Comparison of ENCODE assay signal across 22 cellular contexts in the genomic region with DNA sequence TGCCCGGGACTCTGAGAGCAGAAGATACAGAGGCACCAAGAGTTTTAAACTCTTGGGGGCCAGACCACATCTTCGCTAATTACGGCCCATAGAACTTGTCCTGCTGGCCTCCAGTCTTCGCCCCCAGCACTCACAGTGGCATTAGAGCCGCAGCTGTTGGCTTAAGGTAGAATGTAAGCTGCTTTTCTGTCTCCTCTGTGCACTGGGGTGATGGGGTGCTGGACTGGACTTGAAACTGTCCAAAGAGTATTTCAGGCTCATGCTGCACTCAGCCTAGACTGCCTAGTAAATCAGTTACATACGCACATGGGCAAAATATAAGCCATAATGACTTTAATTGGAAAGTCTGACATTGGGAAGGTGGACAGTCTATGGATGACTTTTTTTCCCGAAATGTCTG. TPM values are rescaled to one million over a fixed set of nuclear protein-coding genes. Genes with fewer than 3 reads are reported as not detected.
DNase-seq lines count a peak whose midpoint lies in the region; ATAC-seq, FAIRE-seq and TF ChIP-seq lines count a peak whose summit lies in the region.
"Had no signal": no experiment of that assay in that cellular context is flagged by ENCODE, and none has a peak within 500 bp of the region (broad histone marks: within the 10 kb centered on the region; RNA-seq: fewer than 3 reads in every experiment).

No MANE protein-coding gene starts in this region.

- H3K27me3 ChIP-seq in cardiac muscle cell: no peaks in the 10 kb centered on the region
- no peaks in the 10 kb centered on the region for H3K27me3 ChIP-seq in heart right ventricle
- no peaks in the 10 kb centered on the region for H3K27me3 ChIP-seq in HepG2 (ENCODE audit: control insufficient read depth in 1 of 2, insufficient read depth in 2 of 2, low read length in 2 of 2)
- no peaks in the 10 kb centered on the region for H3K27me3 ChIP-seq in smooth muscle cell (ENCODE audit: low read depth)
- H3K27me3 ChIP-seq: BE2C had no signal

- no peak for DNase-seq in cardiac muscle cell (ENCODE audit: low read depth in 1 of 2, low spot score in 1 of 2)
- DNase-seq in heart right ventricle: no peak
- no peak for DNase-seq in HepG2 (ENCODE audit: low spot score)
- DNase-seq in smooth muscle cell (lab: John Stamatoyannopoulos, UW; ENCODE audit: unreplicated experiment): no peak
- DNase-seq in GM10248 (ENCODE audit: extremely low spot score): no peak
- no peak for DNase-seq in stimulated activated naive CD8-positive, alpha-beta T cell treated with anti-CD3 and anti-CD28 coated beads, Interleukin-15, Interleukin-2, amounts not matched to agents 100 U/mL and 50 U/mL, for 24 hours
- DNase-seq: ACHN, BE2C, DMS 273 treated with DMSO at 0.1 percent for 48 hours, EL, KG1, NCI-H1048, NCI-H146, NCI-H226, NCI-H526 treated with DMSO at 0.1 percent for 48 hours, OCI-M1, RPMI8226 had no signal

- H3K4me3 ChIP-seq in cardiac muscle cell (no peak overlapping the region), heart right ventricle (no peak overlapping the region), HepG2 (replicated peaks in 1 of 3; ENCODE audit: insufficient read depth in 1 of 3, low read depth in 2 of 3, low read length in 3 of 3) (no peak overlapping the region), smooth muscle cell (no peak overlapping the region)

- peaks cover 12% of the 10 kb centered on the region for H3K36me3 ChIP-seq in cardiac muscle cell
- H3K36me3 ChIP-seq in heart right ventricle: peaks cover 0 to 45% (median 6%) of the 10 kb centered on the region in 9 donors
- H3K36me3 ChIP-seq in HepG2 (replicated peaks in 1 of 2; ENCODE audit: control insufficient read depth in 1 of 2, insufficient read depth in 2 of 2, low read length in 2 of 2): peaks cover 9 to 45% of the 10 kb centered on the region in 2 experiments
- H3K36me3 ChIP-seq in smooth muscle cell (ENCODE audit: low read depth): no peaks in the 10 kb centered on the region

- no peak for FAIRE-seq in HepG2 (lab: Jason Lieb, UNC)

- TF ChIP-seq CTCF in cardiac muscle cell (IDR thresholded peaks at IDR 0.05; ENCODE audit: low read depth, low read length): no peak
- no peak for TF ChIP-seq CTCF in heart right ventricle (IDR thresholded peaks at IDR 0.05)
- no peak for TF ChIP-seq CTCF in VCaP (conservative IDR thresholded peaks at IDR 0.05)
- no peak for TF ChIP-seq CTCF in HepG2 (CRISPR knock-in tag; IDR thresholded peaks at IDR 0.05)
- TF ChIP-seq CTCF in smooth muscle cell (IDR thresholded peaks at IDR 0.05; ENCODE audit: borderline replicate concordance, insufficient read depth, poor library complexity, severe bottlenecking): no peak
- no peak for TF ChIP-seq CTCF in GM10248 (IDR thresholded peaks at IDR 0.05; ENCODE audit: control extremely low read depth, extremely low read depth, low read depth, missing control alignments)

- H3K9me3 ChIP-seq in cardiac muscle cell (ENCODE audit: low read depth) (no peaks in the 10 kb centered on the region), heart right ventricle (no peaks in the 10 kb centered on the region), HepG2 (ENCODE audit: low read length) (no peaks in the 10 kb centered on the region), smooth muscle cell (replicated peaks; ENCODE audit: low read depth) (no peaks in the 10 kb centered on the region)
- H3K9me3 ChIP-seq: BE2C had no signal

- H3K9ac ChIP-seq in HepG2 (ENCODE audit: insufficient read depth, low read depth, low read length): no peak overlapping the region
- no peak overlapping the region for H3K9ac ChIP-seq in smooth muscle cell (ENCODE audit: low read depth)

- H3K4me1 ChIP-seq in cardiac muscle cell (ENCODE audit: low read depth) (no peaks in the 10 kb centered on the region), heart right ventricle (peaks cover 0 to 61% (median 29%) of the 10 kb centered on the region in 9 donors), HepG2 (ENCODE audit: insufficient read depth, low read length) (peaks cover 59% of the 10 kb centered on the region), smooth muscle cell (ENCODE audit: low read depth) (peaks cover 4% of the 10 kb centered on the region)
- H3K4me1 ChIP-seq: BE2C had no signal

- POLR2A ChIA-PET in HepG2 (lab: Yijun Ruan, JAX): interaction anchor here (1.0 kb wide), 1 partner anchor 53 kb away, joined by 4 read pairs; no protein-coding TSS in a partner anchor
- POLR2A ChIA-PET in GM10248 (lab: Yijun Ruan, JAX): no interaction called here

- CTCF ChIA-PET in HepG2 (lab: Yijun Ruan, JAX; ENCODE audit: low intra/inter-chr PET ratio, low total read pairs) (no interaction called here), GM10248 (lab: Yijun Ruan, JAX) (interaction anchor here (1.1 to 7.5 kb wide), 4 partner anchors 16 to 35 kb away, joined by 3 to 54 read pairs (median 4); no protein-coding TSS in a partner anchor)

- intact Hi-C loops in heart right ventricle (cut with DNase I): loop anchor here in 1 of 10 donors (10.0 kb wide), 1 partner anchor 387 kb away; no protein-coding TSS in a partner anchor
- intact Hi-C loops in HepG2 (cut with micrococcal nuclease; ENCODE audit: unreplicated experiment): no loop called here

- no peak for TF ChIP-seq RAD21 in HepG2 (CRISPR knock-in tag; IDR thresholded peaks at IDR 0.05)

- 92 to 96% methylated on average over 7 of the region's 7 CpGs for WGBS in heart right ventricle, 2 donors
- WGBS in HepG2 (ENCODE audit: low lambda C conversion rate): 89% methylated on average over 3 of the region's 7 CpGs
- whole genome bisulfite sequencing in smooth muscle cell (ENCODE audit: low lambda C conversion rate): 94% methylated on average over 7 of the region's 7 CpGs

- H3K27ac ChIP-seq in cardiac muscle cell: peak overlapping the region; percentile 6
- H3K27ac ChIP-seq in heart right ventricle: no peak overlapping the region
- H3K27ac ChIP-seq in VCaP: peak overlapping the region; percentile 34
- peak overlapping the region; percentile 34 for H3K27ac ChIP-seq in HepG2 (ENCODE audit: extremely low read length, insufficient read depth, low read length)
- peak overlapping the region; percentile 15 for H3K27ac ChIP-seq in smooth muscle cell (ENCODE audit: low read depth)
- H3K27ac ChIP-seq: HL-60 had no signal

- H3K4me2 ChIP-seq in HepG2 (ENCODE audit: low read depth, low read length) (no peak overlapping the region), smooth muscle cell (no peak overlapping the region)

- H3F3A ChIP-seq in smooth muscle cell (ENCODE audit: low read depth): peaks cover 13% of the 10 kb centered on the region

- no peak overlapping the region for H2AFZ ChIP-seq in HepG2 (ENCODE audit: low read length)
- no peak overlapping the region for H2AFZ ChIP-seq in smooth muscle cell (ENCODE audit: low read depth)

- no TSS peak for BruUV-seq in HepG2 (replicated peaks; lab: Mats Ljungman, UMichigan)

- TF ChIP-seq EP300 in HepG2 (IDR thresholded peaks at IDR 0.05; ENCODE audit: low read depth in 2 of 2, low read length in 2 of 2) (no peak), HepG2 (CRISPR knock-in tag; IDR thresholded peaks at IDR 0.05; ENCODE audit: borderline replicate concordance) (no peak)

- H3K79me2 ChIP-seq in HepG2 (ENCODE audit: insufficient read depth, low read length) (peaks cover 79% of the 10 kb centered on the region), smooth muscle cell (ENCODE audit: low read depth) (peaks cover 95% of the 10 kb centered on the region)

- no peak for TF ChIP-seq POLR2A in HepG2 (IDR thresholded peaks at IDR 0.05; ENCODE audit: insufficient read depth in 1 of 2, low read depth in 2 of 2, low read length in 2 of 2)

- H4K20me1 ChIP-seq in HepG2 (ENCODE audit: insufficient read depth, low read length): peaks cover 68% of the 10 kb centered on the region
- H4K20me1 ChIP-seq in smooth muscle cell (ENCODE audit: low read depth): peaks cover 98% of the 10 kb centered on the region

- in situ Hi-C loops in HepG2 (cut with HindIII; ENCODE audit: extremely low pct_ligation_motif_present, low pct_unique_long_range_greater_than_20kb): no loop called here

- ATAC-seq in heart right ventricle (no peak), HepG2 (peak; percentile 74), GM21619 (IDR thresholded peaks at IDR 0.05; ENCODE audit: unreplicated experiment) (no peak)
- no peak for ATAC-seq in stimulated activated naive CD8-positive, alpha-beta T cell treated with anti-CD3 and anti-CD28 coated beads, Interleukin-15, Interleukin-2, amounts not matched to agents 100 U/mL and 50 U/mL, for 24 hours
- ATAC-seq: HCT116 had no signal

RNA-seq across cellular contexts. Expression of gene YY1, which starts 29.0 kb away (rescaled TPM):
- total RNA-seq in cardiac muscle cell (64.2 and 73.4 TPM in 2 replicates), heart right ventricle (10 to 100 TPM; 37.4 to 58.3 (median 48.6) TPM), HepG2 (2016; rRNA removed; fragmentation: Illumina TruSeq; extraction: Trizol) (62.8 and 68.1 TPM in 2 replicates), smooth muscle cell (48.7 and 53.3 TPM in 2 replicates)
- polyA plus RNA-seq in cardiac muscle cell (27.0 and 28.6 TPM in 2 replicates), heart right ventricle (10 to 100 TPM; 17.6 to 18.4 TPM), HepG2 (2011; rRNA removed) (23.9 and 29.4 TPM in 2 replicates), smooth muscle cell (28.2 and 35.2 TPM in 2 replicates)
- total RNA-seq in HepG2 (2016; cell fraction: cytosol; rRNA removed; fragmentation: Illumina TruSeq; extraction: Trizol; ENCODE audit: low read depth): 18.9 and 19.0 TPM in 2 replicates
- total RNA-seq in HepG2 (2016; cell fraction: insoluble cytoplasmic fraction; rRNA removed; fragmentation: Illumina TruSeq; extraction: Trizol): 58.6 and 68.6 TPM in 2 replicates
- 65.4 and 80.0 TPM in 2 replicates for total RNA-seq in HepG2 (2016; cell fraction: membrane; rRNA removed; fragmentation: Illumina TruSeq; extraction: Trizol)
- 38.0 and 40.7 TPM in 2 replicates for total RNA-seq in HepG2 (2016; cell fraction: nucleus; rRNA removed; fragmentation: Illumina TruSeq; extraction: Trizol)
- polyA plus RNA-seq in HepG2 (2011; cell fraction: cytosol; rRNA removed): 13.8 and 18.5 TPM in 2 replicates
- 23.8 and 24.4 TPM in 2 replicates for polyA plus RNA-seq in HepG2 (2011; cell fraction: nucleus; rRNA removed)
- 43.4 and 54.0 TPM in 2 replicates for polyA plus RNA-seq in HepG2 (2012)
- 29.1 and 32.3 TPM in 2 replicates for polyA plus RNA-seq in HepG2 (2016; cell fraction: cytosol; fragmentation: Illumina TruSeq; extraction: Trizol; ENCODE audit: low read depth)
- 93.6 and 111 TPM in 2 replicates for polyA plus RNA-seq in HepG2 (2016; cell fraction: insoluble cytoplasmic fraction; fragmentation: Illumina TruSeq; extraction: Trizol; ENCODE audit: low read depth)
- 65.2 and 73.0 TPM in 2 replicates for polyA plus RNA-seq in HepG2 (2016; cell fraction: membrane; fragmentation: Illumina TruSeq; extraction: Trizol; ENCODE audit: low read depth)
- 82.8 and 91.4 TPM in 2 replicates for polyA plus RNA-seq in HepG2 (2016; cell fraction: nucleus; fragmentation: Illumina TruSeq; extraction: Trizol; ENCODE audit: insufficient read depth, low read depth)
- 24.4 and 42.6 TPM in 2 replicates for polyA minus RNA-seq in HepG2 (2011; rRNA and poly(A)+ RNA removed; ENCODE audit: low replicate concordance)
- 17.8 and 23.1 TPM in 2 replicates for polyA minus RNA-seq in HepG2 (2011; cell fraction: cytosol; rRNA and poly(A)+ RNA removed)
- polyA minus RNA-seq in HepG2 (2011; cell fraction: nucleus; rRNA and poly(A)+ RNA removed): 36.4 and 41.8 TPM in 2 replicates

RNA-seq across cellular contexts. Expression of gene SLC25A29, which starts 38.3 kb away (rescaled TPM):
- total RNA-seq in cardiac muscle cell (63.3 and 125 TPM in 2 replicates), heart right ventricle (10 to 100 TPM; 11.0 to 25.3 (median 21.7) TPM), HepG2 (2016; rRNA removed; fragmentation: Illumina TruSeq; extraction: Trizol) (9.6 and 17.2 TPM in 2 replicates), smooth muscle cell (19.9 and 27.5 TPM in 2 replicates)
- polyA plus RNA-seq in cardiac muscle cell (49.4 and 55.8 TPM in 2 replicates), heart right ventricle (10 to 100 TPM; 36.7 to 70.7 TPM), HepG2 (2011; rRNA removed) (12.2 and 16.1 TPM in 2 replicates), smooth muscle cell (24.9 and 31.8 TPM in 2 replicates)
- total RNA-seq in HepG2 (2016; cell fraction: cytosol; rRNA removed; fragmentation: Illumina TruSeq; extraction: Trizol; ENCODE audit: low read depth): 2.4 and 2.6 TPM in 2 replicates
- 9.5 and 17.7 TPM in 2 replicates for total RNA-seq in HepG2 (2016; cell fraction: insoluble cytoplasmic fraction; rRNA removed; fragmentation: Illumina TruSeq; extraction: Trizol)
- 6.9 and 7.4 TPM in 2 replicates for total RNA-seq in HepG2 (2016; cell fraction: membrane; rRNA removed; fragmentation: Illumina TruSeq; extraction: Trizol)
- total RNA-seq in HepG2 (2016; cell fraction: nucleus; rRNA removed; fragmentation: Illumina TruSeq; extraction: Trizol): 15.9 and 18.2 TPM in 2 replicates
- polyA plus RNA-seq in HepG2 (2011; cell fraction: cytosol; rRNA removed): 6.9 and 11.5 TPM in 2 replicates
- polyA plus RNA-seq in HepG2 (2011; cell fraction: nucleus; rRNA removed): 98.4 and 122 TPM in 2 replicates
- polyA plus RNA-seq in HepG2 (2012): 6.9 and 8.5 TPM in 2 replicates
- 1.4 and 1.6 TPM in 2 replicates for polyA plus RNA-seq in HepG2 (2016; cell fraction: cytosol; fragmentation: Illumina TruSeq; extraction: Trizol; ENCODE audit: low read depth)
- 8.9 and 9.4 TPM in 2 replicates for polyA plus RNA-seq in HepG2 (2016; cell fraction: insoluble cytoplasmic fraction; fragmentation: Illumina TruSeq; extraction: Trizol; ENCODE audit: low read depth)
- 3.8 and 4.2 TPM in 2 replicates for polyA plus RNA-seq in HepG2 (2016; cell fraction: membrane; fragmentation: Illumina TruSeq; extraction: Trizol; ENCODE audit: low read depth)
- 47.1 and 52.2 TPM in 2 replicates for polyA plus RNA-seq in HepG2 (2016; cell fraction: nucleus; fragmentation: Illumina TruSeq; extraction: Trizol; ENCODE audit: insufficient read depth, low read depth)
- polyA minus RNA-seq in HepG2 (2011; rRNA and poly(A)+ RNA removed; ENCODE audit: low replicate concordance): 9.4 and 18.9 TPM in 2 replicates
- 4.6 and 8.4 TPM in 2 replicates for polyA minus RNA-seq in HepG2 (2011; cell fraction: cytosol; rRNA and poly(A)+ RNA removed)
- 9.1 and 11.2 TPM in 2 replicates for polyA minus RNA-seq in HepG2 (2011; cell fraction: nucleus; rRNA and poly(A)+ RNA removed)

RNA-seq across cellular contexts. Expression of gene SLC25A47, which starts 55.1 kb away (rescaled TPM):
- total RNA-seq in cardiac muscle cell (not detected in 2 replicates), heart right ventricle (not detected), HepG2 (2016; rRNA removed; fragmentation: Illumina TruSeq; extraction: Trizol) (0.87 and 1.0 TPM in 2 replicates), smooth muscle cell (not detected in 2 replicates)
- polyA plus RNA-seq in cardiac muscle cell (0.09 and 0.80 TPM in 2 replicates), heart right ventricle (not detected), HepG2 (2011; rRNA removed) (1.7 and 7.6 TPM in 2 replicates), smooth muscle cell (0.59 TPM in 1 of 2 replicates, not detected in the other)
- 0.71 and 1.5 TPM in 2 replicates for total RNA-seq in HepG2 (2016; cell fraction: cytosol; rRNA removed; fragmentation: Illumina TruSeq; extraction: Trizol; ENCODE audit: low read depth)
- 0.88 and 0.95 TPM in 2 replicates for total RNA-seq in HepG2 (2016; cell fraction: insoluble cytoplasmic fraction; rRNA removed; fragmentation: Illumina TruSeq; extraction: Trizol)
- total RNA-seq in HepG2 (2016; cell fraction: membrane; rRNA removed; fragmentation: Illumina TruSeq; extraction: Trizol): 0.53 and 1.1 TPM in 2 replicates
- total RNA-seq in HepG2 (2016; cell fraction: nucleus; rRNA removed; fragmentation: Illumina TruSeq; extraction: Trizol): 0.47 and 0.65 TPM in 2 replicates
- polyA plus RNA-seq in HepG2 (2011; cell fraction: cytosol; rRNA removed): 3.2 and 4.5 TPM in 2 replicates
- 4.2 and 9.5 TPM in 2 replicates for polyA plus RNA-seq in HepG2 (2011; cell fraction: nucleus; rRNA removed)
- polyA plus RNA-seq in HepG2 (2012): 6.6 and 11.5 TPM in 2 replicates
- polyA plus RNA-seq in HepG2 (2016; cell fraction: cytosol; fragmentation: Illumina TruSeq; extraction: Trizol; ENCODE audit: low read depth): 0.17 and 0.24 TPM in 2 replicates
- 0.51 and 0.54 TPM in 2 replicates for polyA plus RNA-seq in HepG2 (2016; cell fraction: insoluble cytoplasmic fraction; fragmentation: Illumina TruSeq; extraction: Trizol; ENCODE audit: low read depth)
- 0.41 and 0.42 TPM in 2 replicates for polyA plus RNA-seq in HepG2 (2016; cell fraction: membrane; fragmentation: Illumina TruSeq; extraction: Trizol; ENCODE audit: low read depth)
- 0.53 and 0.61 TPM in 2 replicates for polyA plus RNA-seq in HepG2 (2016; cell fraction: nucleus; fragmentation: Illumina TruSeq; extraction: Trizol; ENCODE audit: insufficient read depth, low read depth)
- 4.3 TPM in 1 of 2 replicates, not detected in the other for polyA minus RNA-seq in HepG2 (2011; rRNA and poly(A)+ RNA removed; ENCODE audit: low replicate concordance)
- 2.3 and 3.1 TPM in 2 replicates for polyA minus RNA-seq in HepG2 (2011; cell fraction: cytosol; rRNA and poly(A)+ RNA removed)
- 0.52 and 1.5 TPM in 2 replicates for polyA minus RNA-seq in HepG2 (2011; cell fraction: nucleus; rRNA and poly(A)+ RNA removed)
- total RNA-seq: M059J had no signal

Comparison
In these comparisons a context has a peak if more than half of its experiments do, and no peak if none do; other contexts are left out.
1. H3K27ac ChIP-seq: peak in cardiac muscle cell (single experiment), VCaP (single experiment), HepG2 (single experiment) and smooth muscle cell (single experiment); none in heart right ventricle (0 of 10).